Comparison of ENCODE assay signal across 7 cellular contexts in the genomic region with DNA sequence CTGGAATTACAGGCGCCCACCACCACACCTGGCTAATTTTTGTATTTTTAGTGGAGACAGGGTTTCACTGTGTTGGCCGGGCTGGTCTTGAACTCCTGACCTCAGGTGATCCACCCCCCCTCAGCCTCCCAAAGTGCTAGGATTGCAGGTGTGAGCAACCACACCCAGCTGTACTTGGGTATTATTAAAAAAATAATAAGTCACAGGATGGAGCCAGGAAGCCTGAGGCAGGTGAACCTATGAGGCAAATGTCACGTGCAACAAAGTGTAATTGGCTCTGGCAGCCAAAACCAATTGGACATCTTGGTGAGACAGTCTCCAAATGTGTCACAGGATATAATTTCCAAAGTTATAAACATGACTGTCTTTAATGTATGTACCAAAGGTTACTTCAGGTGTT. TPM values are rescaled to one million over a fixed set of nuclear protein-coding genes. Genes with fewer than 3 reads are reported as not detected.
A peak's percentile ranks its signal among the peaks of the same experiment; 100 is the strongest.
DNase-seq lines count a peak whose midpoint lies in the region; ATAC-seq and TF ChIP-seq lines count a peak whose summit lies in the region.
"Not testable (repeated sequence)": the region's sequence is repeated elsewhere in the genome, so short reads cannot be mapped to it uniquely, and the experiment has no call there.

No MANE protein-coding gene starts in this region.

- not testable (repeated sequence) for H3K27me3 ChIP-seq in Caco-2 (replicated peaks; ENCODE audit: control insufficient read depth, insufficient read depth, low read length); OCI-LY1 (ENCODE audit: insufficient read depth, low read length); foreskin keratinocyte; mucosa of rectum (ENCODE audit: control insufficient read depth in 2 of 2, insufficient read depth in 2 of 2, low read length in 2 of 2); gastrocnemius medialis

- H3K4me1 ChIP-seq in Caco-2 (peaks cover 49% of the 10 kb centered on the region), OCI-LY1 (ENCODE audit: insufficient read depth, low read length, severe bottlenecking) (peaks cover 61% of the 10 kb centered on the region), foreskin keratinocyte (peaks cover 28% of the 10 kb centered on the region), mucosa of rectum (ENCODE audit: control insufficient read depth in 2 of 2, insufficient read depth in 2 of 2, low read length in 2 of 2) (peaks cover 47 to 54% of the 10 kb centered on the region in 2 donors), gastrocnemius medialis (peaks cover 67 to 68% of the 10 kb centered on the region in 2 donors)

- not testable (repeated sequence) for H2AFZ ChIP-seq in OCI-LY1 (ENCODE audit: low read length)

- H3K9me3 Mint-ChIP-seq in Caco-2 (ENCODE audit: unreplicated experiment); activated CD4-positive, alpha-beta T cell treated with anti-CD3 and anti-CD28 coated beads for 36 hours (ENCODE audit: low read depth); activated naive CD8-positive, alpha-beta T cell treated with anti-CD3 and anti-CD28 coated beads for 36 hours: not testable (repeated sequence)

- H3K9me2 ChIP-seq in OCI-LY1 (ENCODE audit: low read depth, low read length) = not testable (repeated sequence)

- not testable (repeated sequence) for TF ChIP-seq POLR2A in gastrocnemius medialis (IDR thresholded peaks at IDR 0.05)

- not testable (repeated sequence) for H3K9ac ChIP-seq in OCI-LY1 (ENCODE audit: low read length); mucosa of rectum (ENCODE audit: low read depth in 1 of 2, low read length in 2 of 2)

- H3K27ac ChIP-seq in OCI-LY1 (ENCODE audit: low read depth, low read length, poor library complexity, severe bottlenecking) (peak overlapping the region; percentile 67), foreskin keratinocyte (peak overlapping the region; percentile 41), mucosa of rectum (ENCODE audit: low read depth in 2 of 2, low read length in 2 of 2) (peak overlapping the region; percentile 50 to 100), gastrocnemius medialis (peak overlapping the region; percentile 97 to 100 (median 98))

- not testable (repeated sequence) for H3K27ac Mint-ChIP-seq in Caco-2 (ENCODE audit: unreplicated experiment)
- H3K27ac Mint-ChIP-seq in activated CD4-positive, alpha-beta T cell treated with anti-CD3 and anti-CD28 coated beads for 36 hours = peak overlapping the region; percentile 65
- H3K27ac Mint-ChIP-seq in activated naive CD8-positive, alpha-beta T cell treated with anti-CD3 and anti-CD28 coated beads for 36 hours = peak overlapping the region; percentile 34

- not testable (repeated sequence) for H3K36me3 ChIP-seq in Caco-2 (ENCODE audit: control insufficient read depth, insufficient read depth, low read length); OCI-LY1 (ENCODE audit: insufficient read depth, low read length); mucosa of rectum (ENCODE audit: control insufficient read depth in 2 of 2, insufficient read depth in 2 of 2, low read length in 2 of 2); gastrocnemius medialis

- peaks cover 18% of the 10 kb centered on the region for H3K36me3 Mint-ChIP-seq in Caco-2 (ENCODE audit: insufficient read depth, unreplicated experiment)
- peaks cover 17% of the 10 kb centered on the region for H3K36me3 Mint-ChIP-seq in activated CD4-positive, alpha-beta T cell treated with anti-CD3 and anti-CD28 coated beads for 36 hours (ENCODE audit: low read depth)
- not testable (repeated sequence) for H3K36me3 Mint-ChIP-seq in activated naive CD8-positive, alpha-beta T cell treated with anti-CD3 and anti-CD28 coated beads for 36 hours

- not testable (repeated sequence) for H3K4me2 ChIP-seq in OCI-LY1 (ENCODE audit: low read length)

- CTCF ChIA-PET in Caco-2 (lab: Charles Lee) = not testable (repeated sequence)
- CTCF ChIA-PET in activated CD4-positive, alpha-beta T cell treated with anti-CD3 and anti-CD28 coated beads for 36 hours (lab: Charles Lee) = interaction anchor here (0.6 to 6.2 kb wide), 6 partner anchors 15 to 589 kb away, joined by 3 to 72 read pairs (median 4); no protein-coding TSS in a partner anchor

- not testable (repeated sequence) for H4K20me1 ChIP-seq in OCI-LY1 (ENCODE audit: insufficient read depth, low read length)

- not testable (repeated sequence) for TF ChIP-seq CTCF in Caco-2 (IDR thresholded peaks at IDR 0.05; ENCODE audit: insufficient read depth in 1 of 2, low read depth in 1 of 2, low read length in 1 of 2, severe bottlenecking in 1 of 2, unreplicated experiment in 1 of 2); OCI-LY1 (IDR thresholded peaks at IDR 0.05; ENCODE audit: low read length); foreskin keratinocyte (conservative IDR thresholded peaks at IDR 0.05); gastrocnemius medialis (IDR thresholded peaks at IDR 0.05 in 4 of 5, conservative IDR thresholded peaks at IDR 0.05 in 1 of 5)

- POLR2A ChIA-PET in Caco-2 (lab: Charles Lee) = interaction anchor here (5.9 kb wide), 1 partner anchor 14 kb away, joined by 177 read pairs; no protein-coding TSS in a partner anchor
- POLR2A ChIA-PET in activated CD4-positive, alpha-beta T cell treated with anti-CD3 and anti-CD28 coated beads for 36 hours (lab: Charles Lee) = interaction anchor here (3.8 to 6.4 kb wide), 3 partner anchors 18 to 31 kb away, joined by 41 to 153 read pairs (median 55); partner anchors contain the start of gene MALAT1

- in situ Hi-C loops in gastrocnemius medialis (cut with MboI; ENCODE audit: low sequenced_read_pairs in 4 of 4) = loop anchor here in 1 of 4 donors (5.0 to 10.0 kb wide), 2 partner anchors 37 to 50 kb away; partner anchors contain the start of gene NEAT1

- BruUV-seq in Caco-2 (replicated peaks; lab: Mats Ljungman, UMichigan) = TSS peak; percentile 1

- not testable (repeated sequence) for H3K4me3 Mint-ChIP-seq in Caco-2 (ENCODE audit: unreplicated experiment)
- H3K4me3 Mint-ChIP-seq in activated CD4-positive, alpha-beta T cell treated with anti-CD3 and anti-CD28 coated beads for 36 hours = peak overlapping the region; percentile 97
- peak overlapping the region; percentile 22 for H3K4me3 Mint-ChIP-seq in activated naive CD8-positive, alpha-beta T cell treated with anti-CD3 and anti-CD28 coated beads for 36 hours

- intact Hi-C loops in Caco-2 (cut with micrococcal nuclease; ENCODE audit: unreplicated experiment); activated CD4-positive, alpha-beta T cell treated with anti-CD3 and anti-CD28 coated beads for 36 hours (cut with DNase I, micrococcal nuclease): not testable (repeated sequence)
- intact Hi-C loops in gastrocnemius medialis (cut with DNase I; ENCODE audit: low total_unique reads) = loop anchor here (5.0 kb wide), 1 partner anchor 97 kb away; the partner anchor contains the start of genes FAM89B and ZNRD2

- not testable (repeated sequence) for H3K27me3 Mint-ChIP-seq in Caco-2 (ENCODE audit: insufficient read depth, unreplicated experiment); activated CD4-positive, alpha-beta T cell treated with anti-CD3 and anti-CD28 coated beads for 36 hours; activated naive CD8-positive, alpha-beta T cell treated with anti-CD3 and anti-CD28 coated beads for 36 hours

- H3K4me1 Mint-ChIP-seq in Caco-2 (ENCODE audit: low read depth, unreplicated experiment) = peaks cover 17% of the 10 kb centered on the region
- H3K4me1 Mint-ChIP-seq in activated CD4-positive, alpha-beta T cell treated with anti-CD3 and anti-CD28 coated beads for 36 hours = peaks cover 50% of the 10 kb centered on the region
- H3K4me1 Mint-ChIP-seq in activated naive CD8-positive, alpha-beta T cell treated with anti-CD3 and anti-CD28 coated beads for 36 hours = peaks cover 38% of the 10 kb centered on the region

- H3K4me3 ChIP-seq in Caco-2 (ENCODE audit: low read depth, low read length); OCI-LY1 (ENCODE audit: low read depth, low read length, poor library complexity, severe bottlenecking); mucosa of rectum (ENCODE audit: low read length in 2 of 2); gastrocnemius medialis: not testable (repeated sequence)

- DNase-seq in Caco-2; activated CD4-positive, alpha-beta T cell treated with anti-CD3 and anti-CD28 coated beads for 36 hours; activated naive CD8-positive, alpha-beta T cell treated with anti-CD3 and anti-CD28 coated beads for 36 hours; gastrocnemius medialis: not testable (repeated sequence)
- DNase-seq in foreskin keratinocyte = peak in 1 of 2 donors; percentile 52

- not testable (repeated sequence) for H3K79me2 ChIP-seq in OCI-LY1 (ENCODE audit: insufficient read depth, low read length)

- not testable (repeated sequence) for ATAC-seq in activated CD4-positive, alpha-beta T cell treated with anti-CD3 and anti-CD28 coated beads for 36 hours; foreskin keratinocyte; gastrocnemius medialis

- H3K9me3 ChIP-seq in Caco-2; OCI-LY1 (ENCODE audit: low read length); mucosa of rectum (ENCODE audit: control insufficient read depth in 2 of 2, low read length in 2 of 2); gastrocnemius medialis: not testable (repeated sequence)

- H3F3A ChIP-seq in OCI-LY1 (ENCODE audit: insufficient read depth, low read length) = peaks cover 11% of the 10 kb centered on the region

RNA-seq across cellular contexts. Expression of gene MALAT1, which starts 24.0 kb away (rescaled TPM):
- total RNA-seq in Caco-2 (2022) = 4,797 and 4,914 TPM in 2 replicates
- total RNA-seq in activated CD4-positive, alpha-beta T cell treated with anti-CD3 and anti-CD28 coated beads for 36 hours = 1,000 to 10,000 TPM; 7,016 to 9,748 TPM
- 1,000 to 10,000 TPM; 2,463 to 2,829 TPM for total RNA-seq in activated naive CD8-positive, alpha-beta T cell treated with anti-CD3 and anti-CD28 coated beads for 36 hours
- total RNA-seq in foreskin keratinocyte = 1,538 and 2,710 TPM in 2 replicates
- polyA plus RNA-seq in foreskin keratinocyte = 10.1 and 11.9 TPM in 2 replicates
- total RNA-seq in gastrocnemius medialis = 1,000 to 10,000 TPM in 3 of 4 donors, 100 to 1,000 TPM in 1; 874 to 6,745 (median 1,938) TPM

RNA-seq across cellular contexts. Expression of gene SCYL1, which starts 50.0 kb away (rescaled TPM):
- total RNA-seq in Caco-2 (2022) (123 and 124 TPM in 2 replicates), foreskin keratinocyte (62.2 and 66.1 TPM in 2 replicates), gastrocnemius medialis (100 to 1,000 TPM; 120 to 162 (median 133) TPM)
- total RNA-seq in activated CD4-positive, alpha-beta T cell treated with anti-CD3 and anti-CD28 coated beads for 36 hours = 10 to 100 TPM; 66.5 to 78.8 TPM
- 10 to 100 TPM; 70.5 to 80.3 TPM for total RNA-seq in activated naive CD8-positive, alpha-beta T cell treated with anti-CD3 and anti-CD28 coated beads for 36 hours
- polyA plus RNA-seq in foreskin keratinocyte = 62.0 and 62.8 TPM in 2 replicates

RNA-seq across cellular contexts. Expression of gene NEAT1, which starts 52.3 kb away (rescaled TPM):
- total RNA-seq in Caco-2 (2022) = 235 and 254 TPM in 2 replicates
- total RNA-seq in activated CD4-positive, alpha-beta T cell treated with anti-CD3 and anti-CD28 coated beads for 36 hours = 100 to 1,000 TPM; 435 to 569 TPM
- 100 to 1,000 TPM; 136 to 155 TPM for total RNA-seq in activated naive CD8-positive, alpha-beta T cell treated with anti-CD3 and anti-CD28 coated beads for 36 hours
- 66.8 and 83.1 TPM in 2 replicates for total RNA-seq in foreskin keratinocyte
- polyA plus RNA-seq in foreskin keratinocyte = 100 and 119 TPM in 2 replicates
- total RNA-seq in gastrocnemius medialis = 100 to 1,000 TPM in 1 of 4 donors, 10 to 100 TPM in 3; 24.1 to 472 (median 32.8) TPM

Comparison
In these comparisons a context has a peak if more than half of its experiments do, and no peak if none do; other contexts are left out.
1. H3K27ac ChIP-seq: peak in every context shown above with its lines; median percentile 98 in gastrocnemius medialis; 75 in mucosa of rectum; 67 in OCI-LY1; 41 in foreskin keratinocyte.